Comparison of ENCODE assay signal across 15 cellular contexts in genomic region chr6:2807342-2808090, GRCh38. TPM values are rescaled to one million over a fixed set of nuclear protein-coding genes. Genes with fewer than 3 reads are reported as not detected.
DNase-seq lines count a peak whose midpoint lies in the region; ATAC-seq, FAIRE-seq and TF ChIP-seq lines count a peak whose summit lies in the region.
"Had no signal": no experiment of that assay in that cellular context is flagged by ENCODE, and none has a peak within 500 bp of the region (broad histone marks: within the 10 kb centered on the region; RNA-seq: fewer than 3 reads in every experiment).

No MANE protein-coding gene starts in this region.

- CTCF ChIA-PET in HEK293T (lab: Yijun Ruan, JAX) = no interaction called here
- CTCF ChIA-PET in CD8-positive, alpha-beta memory T cell (lab: Charles Lee) = interaction anchor here (0.6 kb wide), 1 partner anchor 8 kb away, joined by 3 read pairs; no protein-coding TSS in a partner anchor

- no peak for FAIRE-seq in kidney (lab: Jason Lieb, UNC)

- H3K4me3 ChIP-seq in coronary artery (no peak overlapping the region), psoas muscle (no peak overlapping the region), kidney (ENCODE audit: low read length in 2 of 2) (no peak overlapping the region)
- H3K4me3 ChIP-seq in CD8-positive, alpha-beta memory T cell (ENCODE audit: low read length) = no peak overlapping the region
- H3K4me3 ChIP-seq: cardiac muscle cell had no signal

- DNase-seq in HEK293T (ENCODE audit: extremely low spot score) = no peak
- DNase-seq in coronary artery (ENCODE audit: low spot score) = no peak
- peak; percentile 40 for DNase-seq in hepatic stellate cell (ENCODE audit: low spot score)
- DNase-seq in psoas muscle = no peak
- no peak for DNase-seq in cerebellum (ENCODE audit: low spot score)
- DNase-seq in kidney = no peak
- no peak for DNase-seq in NCI-H526 treated with DMSO at 0.1 percent for 48 hours (lab: John Stamatoyannopoulos, UW)
- no peak for DNase-seq in CD8-positive, alpha-beta memory T cell
- DNase-seq: activated CD4-positive, alpha-beta T cell treated with anti-CD3 and anti-CD28 coated beads for 36 hours; H9; T-helper 2 cell had no signal

- no peak overlapping the region for H3K4me3 Mint-ChIP-seq in CD8-positive, alpha-beta memory T cell
- H3K4me3 Mint-ChIP-seq: activated CD4-positive, alpha-beta T cell treated with anti-CD3 and anti-CD28 coated beads for 36 hours; activated naive CD8-positive, alpha-beta T cell; B cell; H9 had no signal

- H3K4me1 ChIP-seq in psoas muscle = peaks cover 12% of the 10 kb centered on the region
- peaks cover 0 to 14% of the 10 kb centered on the region in 2 donors for H3K4me1 ChIP-seq in kidney (ENCODE audit: control insufficient read depth in 1 of 2, insufficient read depth in 1 of 2, low read depth in 1 of 2, low read length in 2 of 2)
- no peaks in the 10 kb centered on the region for H3K4me1 ChIP-seq in CD8-positive, alpha-beta memory T cell (ENCODE audit: insufficient read depth, low read length)

- no peak for TF ChIP-seq CTCF in coronary artery (IDR thresholded peaks at IDR 0.05)
- TF ChIP-seq CTCF in psoas muscle (IDR thresholded peaks at IDR 0.05) = no peak
- TF ChIP-seq CTCF in kidney (IDR thresholded peaks at IDR 0.05; ENCODE audit: borderline replicate concordance, extremely low read depth, insufficient read depth) = no peak

- no peaks in the 10 kb centered on the region for H3K4me1 Mint-ChIP-seq in CD8-positive, alpha-beta memory T cell
- H3K4me1 Mint-ChIP-seq: B cell had no signal

- no peak overlapping the region for H3K9ac ChIP-seq in kidney (ENCODE audit: low read length in 2 of 2)

- peak in 3 of 4 donors; percentile 69 to 78 (median 76) for ATAC-seq in psoas muscle
- ATAC-seq: activated CD4-positive, alpha-beta T cell treated with anti-CD3 and anti-CD28 coated beads for 36 hours had no signal

- H3K27me3 ChIP-seq in psoas muscle (ENCODE audit: insufficient read depth in 3 of 3, low read length in 2 of 3) = no peaks in the 10 kb centered on the region
- H3K27me3 ChIP-seq in CD8-positive, alpha-beta memory T cell (ENCODE audit: insufficient read depth, low read length, poor library complexity, severe bottlenecking) = no peaks in the 10 kb centered on the region
- H3K27me3 ChIP-seq: cardiac muscle cell had no signal

- H3K36me3 ChIP-seq in psoas muscle (ENCODE audit: insufficient read depth in 1 of 2, low read depth in 1 of 2) = no peaks in the 10 kb centered on the region
- no peaks in the 10 kb centered on the region for H3K36me3 ChIP-seq in kidney (ENCODE audit: control insufficient read depth in 1 of 2, insufficient read depth in 2 of 2, low read length in 2 of 2)
- no peaks in the 10 kb centered on the region for H3K36me3 ChIP-seq in CD8-positive, alpha-beta memory T cell (ENCODE audit: insufficient read depth, low read length)
- H3K36me3 ChIP-seq: cardiac muscle cell had no signal

- H3K27ac ChIP-seq in coronary artery (peak overlapping the region; percentile 25 to 30), psoas muscle (peak overlapping the region; percentile 23), kidney (ENCODE audit: low read depth in 2 of 2, low read length in 2 of 2) (no peak overlapping the region)
- H3K27ac ChIP-seq in CD8-positive, alpha-beta memory T cell (ENCODE audit: low read depth, low read length) = no peak overlapping the region
- H3K27ac ChIP-seq: cardiac muscle cell had no signal

- H3K9me3 Mint-ChIP-seq in CD8-positive, alpha-beta memory T cell = no peaks in the 10 kb centered on the region
- H3K9me3 Mint-ChIP-seq: H9 had no signal

- peaks cover 0 to 2% of the 10 kb centered on the region in 2 donors for H3K27me3 Mint-ChIP-seq in CD8-positive, alpha-beta memory T cell
- H3K27me3 Mint-ChIP-seq: activated CD4-positive, alpha-beta T cell treated with anti-CD3 and anti-CD28 coated beads for 36 hours; activated naive CD8-positive, alpha-beta T cell; B cell; progenitor cell of endocrine pancreas had no signal

- H3K9me3 ChIP-seq in psoas muscle (no peaks in the 10 kb centered on the region), kidney (ENCODE audit: control insufficient read depth in 1 of 2, low read length in 2 of 2) (no peaks in the 10 kb centered on the region)
- no peaks in the 10 kb centered on the region for H3K9me3 ChIP-seq in CD8-positive, alpha-beta memory T cell (ENCODE audit: low read length)

- H3K36me3 Mint-ChIP-seq in CD8-positive, alpha-beta memory T cell = peaks cover 0 to 6% (median 3%) of the 10 kb centered on the region in 3 donors

- H3K27ac Mint-ChIP-seq in CD8-positive, alpha-beta memory T cell = no peak overlapping the region
- H3K27ac Mint-ChIP-seq: activated CD4-positive, alpha-beta T cell treated with anti-CD3 and anti-CD28 coated beads for 36 hours; activated naive CD8-positive, alpha-beta T cell; B cell; H9; progenitor cell of endocrine pancreas had no signal

- POLR2A ChIA-PET in HEK293T (lab: Yijun Ruan, JAX) = no interaction called here
- POLR2A ChIA-PET in CD8-positive, alpha-beta memory T cell (lab: Charles Lee) = no interaction called here

- intact Hi-C loops in psoas muscle (cut with DNase I) = no loop called here
- intact Hi-C loops in kidney (cut with DNase I) = no loop called here

- 28 to 51% (median 38%) methylated on average over 9 of the region's 9 CpGs for WGBS in psoas muscle, 3 donors

TF ChIP-seq in HEK293T, 16 proteins besides CTCF, POLR2A, EP300 and RAD21:
- TF ChIP-seq ELF4 (IDR thresholded peaks at IDR 0.05) (no peak), L3MBTL2 (conservative IDR thresholded peaks at IDR 0.05) (peak; percentile 22; the same call in 1 of the 2 replicates), BHLHE40 (IDR thresholded peaks at IDR 0.05; ENCODE audit: borderline replicate concordance) (no peak)
TF ChIP-seq in HEK293T: peak in this region for 1.

RNA-seq across cellular contexts. Expression of gene SERPINB1, which starts 34.1 kb away (rescaled TPM):
- total RNA-seq in psoas muscle (10 to 100 TPM; 10.2 to 62.0 (median 52.2) TPM), cerebellum (2.9 TPM), kidney (86.4 TPM)
- polyA plus RNA-seq in psoas muscle (100 to 1,000 TPM in 1 of 3 donors, 10 to 100 TPM in 2; 28.1 to 131 (median 33.4) TPM), kidney (ENCODE audit: insufficient read depth, low read depth, low replicate concordance) (37.4 TPM)
- 10 to 100 TPM; 40.4 to 42.4 TPM for total RNA-seq in CD8-positive, alpha-beta memory T cell
- polyA plus RNA-seq in CD8-positive, alpha-beta memory T cell = 103 TPM

RNA-seq across cellular contexts. Expression of gene WRNIP1, which starts 42.3 kb away (rescaled TPM):
- total RNA-seq in psoas muscle = 10 to 100 TPM; 26.5 to 53.3 (median 41.3) TPM
- polyA plus RNA-seq in psoas muscle = 10 to 100 TPM; 38.0 to 73.9 (median 56.4) TPM
- total RNA-seq in cerebellum = 32.3 TPM
- total RNA-seq in kidney = 38.0 TPM
- polyA plus RNA-seq in kidney (ENCODE audit: insufficient read depth, low read depth, low replicate concordance) = 46.3 TPM
- total RNA-seq in CD8-positive, alpha-beta memory T cell = 10 to 100 TPM; 58.5 to 58.7 TPM
- polyA plus RNA-seq in CD8-positive, alpha-beta memory T cell = 55.8 TPM

RNA-seq across cellular contexts. Expression of gene MYLK4, which starts 56.8 kb away (rescaled TPM):
- 10 to 100 TPM in 1 of 4 donors, 1 to 10 TPM in 3; 1.2 to 23.4 (median 2.2) TPM for total RNA-seq in psoas muscle
- polyA plus RNA-seq in psoas muscle = 100 to 1,000 TPM in 1 of 3 donors, 10 to 100 TPM in 1, under 1 TPM in 1; 0.09 to 143 (median 30.0) TPM
- 0.45 TPM for total RNA-seq in cerebellum
- 1.3 TPM for total RNA-seq in kidney
- polyA plus RNA-seq in kidney (ENCODE audit: insufficient read depth, low read depth, low replicate concordance) = 1.1 TPM
- under 1 TPM; 0.22 to 0.24 TPM for total RNA-seq in CD8-positive, alpha-beta memory T cell
- 0.24 TPM for polyA plus RNA-seq in CD8-positive, alpha-beta memory T cell

Comparison
In these comparisons a context has a peak if more than half of its experiments do, and no peak if none do; other contexts are left out.
1. H3K27ac ChIP-seq: peak in coronary artery (2 of 2) and psoas muscle (single experiment); none in kidney (0 of 2) and CD8-positive, alpha-beta memory T cell (single experiment).